9 cellular contexts compared by ENCODE assay signal in genomic region chr6:105077592-105078463, GRCh38.
DNase-seq lines count a peak whose midpoint lies in the region; ATAC-seq and FAIRE-seq lines count a peak whose summit lies in the region.
"Had no signal": no experiment of that assay in that cellular context is flagged by ENCODE, and none has a peak within 500 bp of the region (broad histone marks: within the 10 kb centered on the region; RNA-seq: fewer than 3 reads in every experiment).

No MANE protein-coding gene starts in this region.

- H3K36me3 Mint-ChIP-seq in stimulated activated memory B cell treated with anti-CD40 and anti-IgM and Interleukin-4, amounts not matched to agents 10 μg/mL and 1 μg/mL and 100 μg/mL, for 72 hours: no peaks in the 10 kb centered on the region
- H3K36me3 Mint-ChIP-seq: CD4-positive, alpha-beta memory T cell had no signal

- no peaks in the 10 kb centered on the region for H3K4me1 Mint-ChIP-seq in stimulated activated memory B cell treated with anti-CD40 and anti-IgM and Interleukin-4, amounts not matched to agents 10 μg/mL and 1 μg/mL and 100 μg/mL, for 72 hours
- H3K4me1 Mint-ChIP-seq: CD4-positive, alpha-beta memory T cell had no signal

- DNase-seq in NCI-H2081 (lab: John Stamatoyannopoulos, UW) (peak; percentile 5 to 38), NCI-H2081 treated with DMSO at 0.1 percent for 48 hours (lab: John Stamatoyannopoulos, UW) (no peak), NCI-H1092 (lab: John Stamatoyannopoulos, UW) (peak; percentile 0)

- FAIRE-seq in TTC549 (lab: Jason Lieb, UNC): peak; percentile 93
- FAIRE-seq in islet of Langerhans (lab: Jason Lieb, UNC): peak; percentile 79

- H3K27me3 Mint-ChIP-seq in stimulated activated memory B cell treated with anti-CD40 and anti-IgM and Interleukin-4, amounts not matched to agents 10 μg/mL and 1 μg/mL and 100 μg/mL, for 72 hours: no peaks in the 10 kb centered on the region

- H3K4me3 Mint-ChIP-seq in stimulated activated memory B cell treated with anti-CD40 and anti-IgM and Interleukin-4, amounts not matched to agents 10 μg/mL and 1 μg/mL and 100 μg/mL, for 72 hours: no peak overlapping the region
- H3K4me3 Mint-ChIP-seq: CD4-positive, alpha-beta memory T cell had no signal

- no peaks in the 10 kb centered on the region for H3K9me3 Mint-ChIP-seq in stimulated activated memory B cell treated with anti-CD40 and anti-IgM and Interleukin-4, amounts not matched to agents 10 μg/mL and 1 μg/mL and 100 μg/mL, for 72 hours
- H3K9me3 Mint-ChIP-seq: CD4-positive, alpha-beta memory T cell had no signal

- ATAC-seq in GM21447 (IDR thresholded peaks at IDR 0.05; ENCODE audit: unreplicated experiment) (no peak), GM18519 (IDR thresholded peaks at IDR 0.05; ENCODE audit: low FRiP score, unreplicated experiment) (no peak)
- ATAC-seq in stimulated activated memory B cell treated with anti-CD40 and anti-IgM and Interleukin-4, amounts not matched to agents 10 μg/mL and 1 μg/mL and 100 μg/mL, for 72 hours: no peak

- no peak overlapping the region for H3K27ac Mint-ChIP-seq in stimulated activated memory B cell treated with anti-CD40 and anti-IgM and Interleukin-4, amounts not matched to agents 10 μg/mL and 1 μg/mL and 100 μg/mL, for 72 hours
- H3K27ac Mint-ChIP-seq: CD4-positive, alpha-beta memory T cell had no signal
